15 cellular contexts compared by ENCODE assay signal in the genomic region with DNA sequence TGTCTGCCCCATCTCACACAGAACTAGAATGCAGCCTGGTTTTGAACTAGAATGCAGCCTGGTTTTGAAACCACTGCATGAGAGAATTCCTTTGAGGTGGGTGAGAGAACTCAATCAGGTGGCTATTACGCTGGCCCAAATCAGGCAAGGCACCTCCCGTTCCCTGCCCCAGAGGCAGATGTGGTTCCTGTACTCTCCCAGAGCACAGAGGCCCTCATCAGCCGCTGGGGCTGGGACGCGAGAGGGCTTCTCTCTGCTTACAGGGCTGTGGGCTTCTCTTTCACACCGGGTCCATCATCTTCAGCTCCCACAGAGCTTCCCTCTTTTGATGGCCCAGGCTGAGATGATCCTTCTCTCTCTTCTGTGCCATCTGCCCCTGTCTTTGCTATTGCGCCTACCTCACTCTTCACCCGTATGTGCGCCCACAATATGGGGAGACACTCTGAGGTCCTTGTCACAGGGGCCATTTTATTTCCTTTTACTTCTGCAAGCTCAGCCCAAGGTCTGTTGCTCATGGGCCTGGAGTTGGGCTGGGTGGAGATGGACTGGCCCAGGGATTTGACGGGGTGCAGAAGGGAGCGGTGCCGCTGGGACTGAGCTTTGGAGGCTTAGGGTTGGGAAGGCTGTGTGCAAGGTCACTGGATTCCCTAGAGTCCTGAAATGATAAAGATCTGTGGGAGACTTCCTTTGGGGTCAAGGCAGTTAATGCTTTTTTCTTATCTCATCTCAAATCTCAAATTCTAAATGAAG.
"Had no signal": no experiment of that assay in that cellular context is flagged by ENCODE, and none has a peak within 500 bp of the region (broad histone marks: within the 10 kb centered on the region; RNA-seq: fewer than 3 reads in every experiment).

No MANE protein-coding gene starts in this region.

- H3K36me3 ChIP-seq: breast epithelium, heart right ventricle, neural progenitor cell, prostate gland, tibial nerve had no signal

- H3K27me3 ChIP-seq: breast epithelium, neural progenitor cell, tibial nerve had no signal

- ATAC-seq: activated CD8-positive, alpha-beta T cell treated with anti-CD3 and anti-CD28 coated beads, Interleukin-2, amount 10 ng/mL, durations not matched to agents 7 days and 5 days; heart right ventricle; left colon; naive thymus-derived CD8-positive, alpha-beta T cell; T-cell had no signal

- H3K4me1 ChIP-seq: breast epithelium, heart right ventricle, prostate gland, tibial nerve had no signal

- H3K27ac ChIP-seq: breast epithelium, heart right ventricle, neural progenitor cell, prostate gland, tibial nerve, VCaP had no signal

- H3K4me2 ChIP-seq: neural progenitor cell had no signal

- H3K9me3 ChIP-seq: breast epithelium, heart right ventricle, prostate gland, tibial nerve had no signal

- DNase-seq: activated CD4-positive, alpha-beta T cell treated with anti-CD3 and anti-CD28 coated beads, Interleukin-2, amount 50 U/mL, for 1 hour; activated CD4-positive, CD25-positive, alpha-beta regulatory T cell treated with anti-CD3 and anti-CD28 coated beads, Interleukin-2, amount 50 U/mL, for 72 hours; activated CD8-positive, alpha-beta T cell treated with anti-CD3 and anti-CD28 coated beads, Interleukin-2, amount 10 ng/mL, durations not matched to agents 7 days and 5 days; cortex of kidney; heart right ventricle; stimulated activated CD4-positive, alpha-beta T cell treated with anti-CD3 and anti-CD28 coated beads, Interleukin-1b, Interleukin-23, amount 100 ng/mL, for 48 hours; T-cell had no signal

- H3K4me3 ChIP-seq: breast epithelium, heart right ventricle, lung, neural progenitor cell, prostate gland, tibial nerve had no signal

- H3K9ac ChIP-seq: neural progenitor cell had no signal
